In the genomic region with DNA sequence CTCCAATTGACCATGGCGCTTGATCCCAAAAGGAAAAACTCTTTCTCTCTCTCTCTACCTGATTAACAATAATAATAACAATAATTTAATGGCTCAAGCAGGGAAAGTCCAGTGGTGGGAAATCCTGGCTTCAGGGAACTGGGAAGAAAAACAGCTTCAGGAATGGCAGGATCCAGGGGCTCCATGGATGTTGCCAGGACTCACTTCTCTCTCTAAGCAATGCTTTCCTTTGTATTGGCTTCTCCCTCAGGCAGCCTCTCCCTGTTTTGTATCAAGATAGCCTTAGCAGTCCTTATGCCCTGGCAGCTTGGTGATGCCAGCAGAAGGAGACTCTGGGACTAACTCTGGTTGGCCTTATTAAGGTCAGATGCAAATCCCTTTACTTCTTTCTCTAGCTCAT, we compare ENCODE assay signal across 17 cellular contexts. TPM values are rescaled to one million over a fixed set of nuclear protein-coding genes. Genes with fewer than 3 reads are reported as not detected.
DNase-seq lines count a peak whose midpoint lies in the region; ATAC-seq and TF ChIP-seq lines count a peak whose summit lies in the region.
"Had no signal": no experiment of that assay in that cellular context is flagged by ENCODE, and none has a peak within 500 bp of the region (broad histone marks: within the 10 kb centered on the region; RNA-seq: fewer than 3 reads in every experiment).

No MANE protein-coding gene starts in this region.

- intact Hi-C loops in natural killer cell (cut with micrococcal nuclease) = no loop called here
- intact Hi-C loops in esophagus muscularis mucosa (cut with DNase I) = no loop called here

- TF ChIP-seq CTCF in natural killer cell (IDR thresholded peaks at IDR 0.05) (no peak), esophagus muscularis mucosa (IDR thresholded peaks at IDR 0.05) (no peak)

- no peak for TF ChIP-seq POLR2A in esophagus muscularis mucosa (IDR thresholded peaks at IDR 0.05; ENCODE audit: low read depth)

- H3K4me1 ChIP-seq in esophagus muscularis mucosa (peaks cover 13 to 66% (median 57%) of the 10 kb centered on the region in 4 donors), rectal smooth muscle tissue (ENCODE audit: control insufficient read depth, insufficient read depth, low read length) (peaks cover 24% of the 10 kb centered on the region)

- peaks cover 0 to 6% of the 10 kb centered on the region in 2 donors for H3K27me3 Mint-ChIP-seq in natural killer cell treated with Interleukin-12 subunit alpha and Interleukin-12 subunit beta and Interleukin-15 and Interleukin-18, amount 100 ng/mL, for 72 hours
- peaks cover 13% of the 10 kb centered on the region in 2 donors for H3K27me3 Mint-ChIP-seq in natural killer cell (ENCODE audit: low read depth in 2 of 2)

- WGBS in esophagus muscularis mucosa = 100% methylated on average over 1 of the region's 1 CpG

- no peak overlapping the region for H3K4me3 Mint-ChIP-seq in natural killer cell treated with Interleukin-12 subunit alpha and Interleukin-12 subunit beta and Interleukin-15 and Interleukin-18, amount 100 ng/mL, for 72 hours
- H3K4me3 Mint-ChIP-seq in natural killer cell = no peak overlapping the region
- H3K4me3 Mint-ChIP-seq: CD4-positive, CD25-positive, alpha-beta regulatory T cell had no signal

- DNase-seq in natural killer cell treated with Interleukin-12 subunit alpha and Interleukin-12 subunit beta and Interleukin-15 and Interleukin-18, amount 100 ng/mL, for 72 hours (ENCODE audit: low spot score) = peak; percentile 20
- no peak for DNase-seq in natural killer cell
- DNase-seq in esophagus muscularis mucosa (ENCODE audit: extremely low spot score) = no peak
- no peak for DNase-seq in DMS79 treated with DMSO at 0.1 percent for 48 hours (lab: John Stamatoyannopoulos, UW)
- no peak for DNase-seq in HK-2 (ENCODE audit: unreplicated experiment)
- DNase-seq: AML-193; CD4-positive, CD25-positive, alpha-beta regulatory T cell; DMS79; NCI-H187 treated with DMSO at 0.1 percent for 48 hours; NCI-H510A; NCI-H82; SHP77 treated with DMSO at 0.1 percent for 48 hours had no signal

- peaks cover 3% of the 10 kb centered on the region for H3K9me3 Mint-ChIP-seq in natural killer cell treated with Interleukin-12 subunit alpha and Interleukin-12 subunit beta and Interleukin-15 and Interleukin-18, amount 100 ng/mL, for 72 hours
- H3K9me3 Mint-ChIP-seq in natural killer cell = peaks cover 0 to 5% of the 10 kb centered on the region in 2 donors

- H3K27me3 ChIP-seq in esophagus muscularis mucosa (no peaks in the 10 kb centered on the region), rectal smooth muscle tissue (ENCODE audit: control insufficient read depth, insufficient read depth, low read length) (no peaks in the 10 kb centered on the region)

- H3K4me3 ChIP-seq in esophagus muscularis mucosa (no peak overlapping the region), rectal smooth muscle tissue (ENCODE audit: low read length) (no peak overlapping the region)

- ATAC-seq in natural killer cell treated with Interleukin-12 subunit alpha and Interleukin-12 subunit beta and Interleukin-15 and Interleukin-18, amount 100 ng/mL, for 72 hours = no peak
- no peak for ATAC-seq in natural killer cell
- no peak for ATAC-seq in GM19467 (IDR thresholded peaks at IDR 0.05; ENCODE audit: unreplicated experiment)
- ATAC-seq in GM19452 (IDR thresholded peaks at IDR 0.05; ENCODE audit: unreplicated experiment) = no peak

- peaks cover 0 to 7% (median 6%) of the 10 kb centered on the region in 4 donors for H3K9me3 ChIP-seq in esophagus muscularis mucosa

- no peak overlapping the region for H3K9ac ChIP-seq in rectal smooth muscle tissue (ENCODE audit: low read length)

- H3K4me1 Mint-ChIP-seq in natural killer cell treated with Interleukin-12 subunit alpha and Interleukin-12 subunit beta and Interleukin-15 and Interleukin-18, amount 100 ng/mL, for 72 hours (ENCODE audit: low read depth in 2 of 2) = peaks cover 32 to 44% of the 10 kb centered on the region in 2 donors
- peaks cover 26 to 49% of the 10 kb centered on the region in 2 donors for H3K4me1 Mint-ChIP-seq in natural killer cell
- H3K4me1 Mint-ChIP-seq: CD4-positive, CD25-positive, alpha-beta regulatory T cell had no signal

- peak overlapping the region in 1 of 2 donors; percentile 33 for H3K27ac Mint-ChIP-seq in natural killer cell treated with Interleukin-12 subunit alpha and Interleukin-12 subunit beta and Interleukin-15 and Interleukin-18, amount 100 ng/mL, for 72 hours
- H3K27ac Mint-ChIP-seq in natural killer cell = no peak overlapping the region
- H3K27ac Mint-ChIP-seq: CD4-positive, CD25-positive, alpha-beta regulatory T cell had no signal

- H3K36me3 ChIP-seq in esophagus muscularis mucosa (no peaks in the 10 kb centered on the region), rectal smooth muscle tissue (ENCODE audit: control insufficient read depth, insufficient read depth, low read length) (no peaks in the 10 kb centered on the region)

- peaks cover 12% of the 10 kb centered on the region for H3K36me3 Mint-ChIP-seq in natural killer cell treated with Interleukin-12 subunit alpha and Interleukin-12 subunit beta and Interleukin-15 and Interleukin-18, amount 100 ng/mL, for 72 hours
- H3K36me3 Mint-ChIP-seq in natural killer cell = no peaks in the 10 kb centered on the region
- H3K36me3 Mint-ChIP-seq: CD4-positive, CD25-positive, alpha-beta regulatory T cell had no signal

- H3K27ac ChIP-seq in esophagus muscularis mucosa (replicated peaks in 1 of 4) (peak overlapping the region; percentile 73 to 83 (median 76)), rectal smooth muscle tissue (ENCODE audit: low read depth, low read length) (peak overlapping the region; percentile 77)

- TF ChIP-seq EP300 in esophagus muscularis mucosa (IDR thresholded peaks at IDR 0.05) = no peak

RNA-seq across cellular contexts. Expression of gene PTGIS, which starts 13.5 kb away (rescaled TPM):
- under 1 TPM in 1 of 2 donors, not detected in 1; 0.08 TPM for total RNA-seq in natural killer cell treated with Interleukin-12 subunit alpha and Interleukin-12 subunit beta and Interleukin-15 and Interleukin-18, amount 100 ng/mL, for 72 hours
- total RNA-seq in natural killer cell (not detected), esophagus muscularis mucosa (100 to 1,000 TPM; 107 to 217 (median 130) TPM)
- total RNA-seq: A673; CD4-positive, CD25-positive, alpha-beta regulatory T cell; H4 had no signal

Comparison
In these comparisons a context has a peak if more than half of its experiments do, and no peak if none do; other contexts are left out.
1. RNA of gene PTGIS, which starts 13.5 kb away (total RNA-seq): 107 to 217 TPM in esophagus muscularis mucosa; 0.08 TPM in natural killer cell treated with Interleukin-12 subunit alpha and Interleukin-12 subunit beta and Interleukin-15 and Interleukin-18, amount 100 ng/mL, for 72 hours and not detected in natural killer cell; every median in the first group is over 10 times any median in the second.